ENCODE assay signal across 13 cellular contexts in genomic region chr22:45968751-45969413, GRCh38. TPM values are rescaled to one million over a fixed set of nuclear protein-coding genes. Genes with fewer than 3 reads are reported as not detected.
A peak's percentile ranks its signal among the peaks of the same experiment; 100 is the strongest.
DNase-seq lines count a peak whose midpoint lies in the region; ATAC-seq, FAIRE-seq and TF ChIP-seq lines count a peak whose summit lies in the region.
"Had no signal": no experiment of that assay in that cellular context is flagged by ENCODE, and none has a peak within 500 bp of the region (broad histone marks: within the 10 kb centered on the region; RNA-seq: fewer than 3 reads in every experiment).

No MANE protein-coding gene starts in this region.

- H3K79me2 ChIP-seq in HepG2 (ENCODE audit: insufficient read depth, low read length) = no peaks in the 10 kb centered on the region

- H3K27ac ChIP-seq in HepG2 (ENCODE audit: extremely low read length, insufficient read depth, low read length) = no peak overlapping the region
- no peak overlapping the region for H3K27ac ChIP-seq in right lobe of liver
- H3K27ac ChIP-seq in suprapubic skin = no peak overlapping the region
- H3K27ac ChIP-seq: heart left ventricle had no signal

- FAIRE-seq in HepG2 (lab: Jason Lieb, UNC) (no peak), urothelium cell line (lab: Jason Lieb, UNC) (peak; percentile 99)
- FAIRE-seq: colon had no signal

- BruUV-seq in HepG2 (replicated peaks; lab: Mats Ljungman, UMichigan) = no TSS peak

- H2AFZ ChIP-seq in HepG2 (ENCODE audit: low read length) = no peak overlapping the region

- H3K36me3 ChIP-seq in HepG2 (replicated peaks in 1 of 2; ENCODE audit: control insufficient read depth in 1 of 2, insufficient read depth in 2 of 2, low read length in 2 of 2) (no peaks in the 10 kb centered on the region), right lobe of liver (no peaks in the 10 kb centered on the region), suprapubic skin (no peaks in the 10 kb centered on the region)
- H3K36me3 ChIP-seq: heart left ventricle had no signal

- peaks cover 40% of the 10 kb centered on the region for H3K4me1 ChIP-seq in HepG2 (ENCODE audit: insufficient read depth, low read length)
- H3K4me1 ChIP-seq in right lobe of liver = peaks cover 0 to 13% (median 0%) of the 10 kb centered on the region in 4 donors
- peaks cover 37% of the 10 kb centered on the region for H3K4me1 ChIP-seq in suprapubic skin

- H3K4me3 ChIP-seq in HepG2 (replicated peaks in 1 of 3; ENCODE audit: insufficient read depth in 1 of 3, low read depth in 2 of 3, low read length in 3 of 3) (no peak overlapping the region), right lobe of liver (no peak overlapping the region), fibroblast of mammary gland (ENCODE audit: control insufficient read depth, low read depth, low read length) (no peak overlapping the region), suprapubic skin (no peak overlapping the region)
- H3K4me3 ChIP-seq: heart left ventricle had no signal

- CTCF ChIA-PET in HepG2 (lab: Yijun Ruan, JAX; ENCODE audit: low intra/inter-chr PET ratio, low total read pairs) = no interaction called here

- 0 out of 2 replicates have a peak, but pooled peaks cover 5% of the 10 kb centered on the region for H4K20me1 ChIP-seq in HepG2 (ENCODE audit: insufficient read depth, low read length)

- WGBS in HepG2 (ENCODE audit: low lambda C conversion rate) = 0% methylated on average over 2 of the region's 21 CpGs
- WGBS in right lobe of liver (ENCODE audit: insufficient coverage, low coverage, low lambda C conversion rate, missing lambda C conversion rate) = no CpG with 5 or more reads among the region's 21 CpGs
- WGBS in suprapubic skin = no CpG with 5 or more reads among the region's 21 CpGs

- in situ Hi-C loops in HepG2 (cut with HindIII; ENCODE audit: extremely low pct_ligation_motif_present, low pct_unique_long_range_greater_than_20kb) = no loop called here

- H3K4me2 ChIP-seq in HepG2 (ENCODE audit: low read depth, low read length) = 0 out of 2 replicates have a peak overlapping the region, but pooled peaks have one; percentile 19

- intact Hi-C loops in HepG2 (cut with micrococcal nuclease; ENCODE audit: unreplicated experiment) = loop anchor here (2.0 to 5.0 kb wide), 2 partner anchors 322 to 390 kb away; no protein-coding TSS in a partner anchor
- intact Hi-C loops in right lobe of liver (cut with DNase I) = no loop called here

- POLR2A ChIA-PET in HepG2 (lab: Yijun Ruan, JAX) = no interaction called here

- H3K27me3 ChIP-seq in HepG2 (ENCODE audit: control insufficient read depth in 1 of 2, insufficient read depth in 2 of 2, low read length in 2 of 2) (peaks cover 23 to 92% of the 10 kb centered on the region in 2 experiments), right lobe of liver (peaks cover 0 to 19% of the 10 kb centered on the region in 2 donors), suprapubic skin (peaks cover 90% of the 10 kb centered on the region)

- H3K9ac ChIP-seq in HepG2 (ENCODE audit: insufficient read depth, low read depth, low read length) = no peak overlapping the region

- DNase-seq in HepG2 (ENCODE audit: low spot score) = no peak
- DNase-seq in right lobe of liver = no peak
- DNase-seq in RPMI7951 (ENCODE audit: low read depth) = peak; percentile 98
- DNase-seq in fibroblast of mammary gland (ENCODE audit: low read depth) = peak; percentile 91
- peak; percentile 96 for DNase-seq in urothelium cell line (ENCODE audit: low spot score)
- DNase-seq in suprapubic skin (ENCODE audit: low spot score in 2 of 2) = no peak
- DNase-seq: CD4-positive, CD25-positive, alpha-beta regulatory T cell; heart left ventricle; NCI-H2029 had no signal

- H3K9me3 ChIP-seq in HepG2 (ENCODE audit: low read length) (no peaks in the 10 kb centered on the region), right lobe of liver (no peaks in the 10 kb centered on the region), suprapubic skin (no peaks in the 10 kb centered on the region)
- H3K9me3 ChIP-seq: heart left ventricle had no signal

- no peak for TF ChIP-seq POLR2A in HepG2 (IDR thresholded peaks at IDR 0.05; ENCODE audit: insufficient read depth in 1 of 2, low read depth in 2 of 2, low read length in 2 of 2)
- no peak for TF ChIP-seq POLR2A in right lobe of liver (IDR thresholded peaks at IDR 0.05)
- no peak for TF ChIP-seq POLR2A in suprapubic skin (IDR thresholded peaks at IDR 0.05)

- no peak for TF ChIP-seq RAD21 in HepG2 (CRISPR knock-in tag; IDR thresholded peaks at IDR 0.05)

- no peak for ATAC-seq in HepG2
- no peak for ATAC-seq in right lobe of liver
- no peak for ATAC-seq in GM21786 (IDR thresholded peaks at IDR 0.05; ENCODE audit: unreplicated experiment)
- ATAC-seq in HG02759 (IDR thresholded peaks at IDR 0.05; ENCODE audit: unreplicated experiment) = no peak
- ATAC-seq: heart left ventricle had no signal

- TF ChIP-seq CTCF in HepG2 (CRISPR knock-in tag; IDR thresholded peaks at IDR 0.05) (no peak), right lobe of liver (IDR thresholded peaks at IDR 0.05) (no peak), fibroblast of mammary gland (conservative IDR thresholded peaks at IDR 0.05; ENCODE audit: control insufficient read depth, insufficient read depth, low read depth, low read length) (no peak), suprapubic skin (IDR thresholded peaks at IDR 0.05) (no peak)

- TF ChIP-seq EP300 in HepG2 (IDR thresholded peaks at IDR 0.05; ENCODE audit: low read depth in 2 of 2, low read length in 2 of 2) = no peak
- no peak for TF ChIP-seq EP300 in HepG2 (CRISPR knock-in tag; IDR thresholded peaks at IDR 0.05; ENCODE audit: borderline replicate concordance)
- no peak for TF ChIP-seq EP300 in suprapubic skin (IDR thresholded peaks at IDR 0.05)

TF ChIP-seq in HepG2, 621 proteins besides CTCF, POLR2A, EP300 and RAD21 (continues in another document):
- TF ChIP-seq PATZ1 (CRISPR knock-in tag; IDR thresholded peaks at IDR 0.05) (peak; percentile 89), ATF3 (CRISPR knock-in tag; IDR thresholded peaks at IDR 0.05) (no peak)

RNA-seq across cellular contexts. Expression of gene WNT7B, which starts 8.1 kb away (rescaled TPM):
- total RNA-seq in HepG2 (2016; rRNA removed; fragmentation: Illumina TruSeq; extraction: Trizol) = 0.09 and 0.24 TPM in 2 replicates
- total RNA-seq in HepG2 (2016; cell fraction: cytosol; rRNA removed; fragmentation: Illumina TruSeq; extraction: Trizol; ENCODE audit: low read depth) = 0.09 TPM in 1 of 2 replicates, not detected in the other
- total RNA-seq in HepG2 (2016; cell fraction: insoluble cytoplasmic fraction; rRNA removed; fragmentation: Illumina TruSeq; extraction: Trizol) = 0.06 and 0.33 TPM in 2 replicates
- total RNA-seq in HepG2 (2016; cell fraction: membrane; rRNA removed; fragmentation: Illumina TruSeq; extraction: Trizol) = 0.10 and 0.12 TPM in 2 replicates
- not detected in 2 replicates for total RNA-seq in HepG2 (2016; cell fraction: nucleus; rRNA removed; fragmentation: Illumina TruSeq; extraction: Trizol)
- polyA plus RNA-seq in HepG2 (2011; rRNA removed) = 0.04 TPM in 1 of 2 replicates, not detected in the other
- 0.08 and 0.17 TPM in 2 replicates for polyA plus RNA-seq in HepG2 (2011; cell fraction: cytosol; rRNA removed)
- polyA plus RNA-seq in HepG2 (2011; cell fraction: nucleus; rRNA removed) = 0.05 and 0.08 TPM in 2 replicates
- 0.08 TPM in 1 of 2 replicates, not detected in the other for polyA plus RNA-seq in HepG2 (2012)
- polyA plus RNA-seq in HepG2 (2016; cell fraction: cytosol; fragmentation: Illumina TruSeq; extraction: Trizol; ENCODE audit: low read depth) = 0.07 and 0.10 TPM in 2 replicates
- polyA plus RNA-seq in HepG2 (2016; cell fraction: insoluble cytoplasmic fraction; fragmentation: Illumina TruSeq; extraction: Trizol; ENCODE audit: low read depth) = 0.27 and 0.40 TPM in 2 replicates
- polyA plus RNA-seq in HepG2 (2016; cell fraction: membrane; fragmentation: Illumina TruSeq; extraction: Trizol; ENCODE audit: low read depth) = 0.12 and 0.22 TPM in 2 replicates
- polyA plus RNA-seq in HepG2 (2016; cell fraction: nucleus; fragmentation: Illumina TruSeq; extraction: Trizol; ENCODE audit: insufficient read depth, low read depth) = 0.25 and 0.30 TPM in 2 replicates
- 0.30 and 2.8 TPM in 2 replicates for polyA minus RNA-seq in HepG2 (2011; rRNA and poly(A)+ RNA removed; ENCODE audit: low replicate concordance)
- polyA minus RNA-seq in HepG2 (2011; cell fraction: cytosol; rRNA and poly(A)+ RNA removed) = 0.20 TPM in 1 of 2 replicates, not detected in the other
- polyA minus RNA-seq in HepG2 (2011; cell fraction: nucleus; rRNA and poly(A)+ RNA removed) = not detected in 2 replicates
- total RNA-seq in right lobe of liver = under 1 TPM in 2 of 6 experiments, not detected in 4; 0.10 to 0.12 TPM
- total RNA-seq in RPMI7951 (2014; rRNA removed; shearing (Covaris generic)) = 17.3 and 21.3 TPM in 2 replicates
- 10 to 100 TPM; 18.7 to 54.4 (median 44.1) TPM for total RNA-seq in suprapubic skin
- total RNA-seq: CD4-positive, CD25-positive, alpha-beta regulatory T cell; mesenteric fat pad had no signal
- polyA plus RNA-seq: CD4-positive, CD25-positive, alpha-beta regulatory T cell; heart left ventricle had no signal

Comparison
In these comparisons a context has a peak if more than half of its experiments do, and no peak if none do; other contexts are left out.
1. DNase-seq: peak in RPMI7951 (single experiment), fibroblast of mammary gland (single experiment) and urothelium cell line (single experiment); none in HepG2 (single experiment), right lobe of liver (0 of 3) and suprapubic skin (0 of 2).
2. RNA of gene WNT7B, which starts 8.1 kb away (total RNA-seq): 18.7 to 54.4 TPM in suprapubic skin and 17.3 to 21.3 TPM in RPMI7951; 0.10 to 0.12 TPM in right lobe of liver and 0.06 to 0.33 TPM in HepG2; every median in the first group is over 10 times any median in the second.